Comparison of ENCODE assay signal across 9 cellular contexts in genomic region chr7:130721486-130722277, GRCh38. TPM values are rescaled to one million over a fixed set of nuclear protein-coding genes. Genes with fewer than 3 reads are reported as not detected.
DNase-seq lines count a peak whose midpoint lies in the region; ATAC-seq, FAIRE-seq and TF ChIP-seq lines count a peak whose summit lies in the region.
"Had no signal": no experiment of that assay in that cellular context is flagged by ENCODE, and none has a peak within 500 bp of the region (broad histone marks: within the 10 kb centered on the region; RNA-seq: fewer than 3 reads in every experiment).

No MANE protein-coding gene starts in this region.

- no peak for TF ChIP-seq POLR2A in right lobe of liver (IDR thresholded peaks at IDR 0.05)
- TF ChIP-seq POLR2A in transverse colon (IDR thresholded peaks at IDR 0.05), result no peak

- H4K8ac ChIP-seq in H9 (replicated peaks; ENCODE audit: insufficient read length, low read depth, low read length), result no peak overlapping the region

- H4K5ac ChIP-seq in H9 (ENCODE audit: insufficient read length, low read depth, low read length), result no peak overlapping the region

- DNase-seq in CD1c-positive myeloid dendritic cell (ENCODE audit: extremely low spot score) (peak; percentile 41), H9 (peak; percentile 81), RCC 7860 (ENCODE audit: low spot score) (peak; percentile 65), colonic mucosa (peak; percentile 39), right lobe of liver (peak; percentile 60 to 73 (median 66)), transverse colon (peak; percentile 55), KG1 (lab: John Stamatoyannopoulos, UW) (no peak)

- H2AFZ ChIP-seq in H9 (ENCODE audit: low read length), result no peak overlapping the region

- H3K4me3 Mint-ChIP-seq in H9, result no peak overlapping the region

- H3K36me3 Mint-ChIP-seq in H9 (ENCODE audit: insufficient read depth in 1 of 3, low read depth in 3 of 3), result no peaks in the 10 kb centered on the region

- no peak overlapping the region for H2BK12ac ChIP-seq in H9 (ENCODE audit: insufficient read length, low read depth, low read length)

- ATAC-seq in right lobe of liver, result peak; percentile 94 to 98 (median 96)
- no peak for ATAC-seq in GM18519 (IDR thresholded peaks at IDR 0.05; ENCODE audit: low FRiP score, unreplicated experiment)

- H3K27ac ChIP-seq in H9 (ENCODE audit: insufficient read length, low read depth, low read length) (no peak overlapping the region), colonic mucosa (no peak overlapping the region), right lobe of liver (no peak overlapping the region), transverse colon (no peak overlapping the region)
- H3K27ac ChIP-seq: KMS-11 had no signal

- H4K20me1 ChIP-seq in H9 (ENCODE audit: control insufficient read depth, insufficient read depth, insufficient read length), result no peaks in the 10 kb centered on the region

- no peak overlapping the region for H3K4me2 ChIP-seq in H9 (ENCODE audit: insufficient read depth, insufficient read length, low read length)
- H3K4me2 ChIP-seq: KMS-11 had no signal

- no peaks in the 10 kb centered on the region for H3K23me2 ChIP-seq in H9 (ENCODE audit: insufficient read length, low read depth, low read length, poor library complexity, severe bottlenecking)

- in situ Hi-C loops in transverse colon (cut with MboI; ENCODE audit: low pct_ligation_motif_present in 1 of 4, low pct_unique_long_range_greater_than_20kb in 1 of 4, low sequenced_read_pairs in 3 of 4), result loop anchor here in 2 of 4 donors (25.0 kb wide), 1 partner anchor 484 kb away; no protein-coding TSS in a partner anchor

- H3K36me3 ChIP-seq in colonic mucosa (no peaks in the 10 kb centered on the region), right lobe of liver (no peaks in the 10 kb centered on the region), transverse colon (no peaks in the 10 kb centered on the region)

- H2AK5ac ChIP-seq in H9 (ENCODE audit: insufficient read length, low read length), result no peak overlapping the region

- H3K4me3 ChIP-seq in colonic mucosa (no peak overlapping the region), right lobe of liver (no peak overlapping the region), transverse colon (no peak overlapping the region)

- no peak overlapping the region for H3K9ac ChIP-seq in H9 (ENCODE audit: extremely low read depth, insufficient read length, low read length)
- no peak overlapping the region for H3K9ac ChIP-seq in colonic mucosa (ENCODE audit: low read depth in 2 of 2, low read length in 2 of 2)
- H3K9ac ChIP-seq: KMS-11 had no signal

- H3K79me2 ChIP-seq in H9 (ENCODE audit: insufficient read depth, low read length), result no peaks in the 10 kb centered on the region

- H3K79me1 ChIP-seq in H9 (ENCODE audit: insufficient read depth, low read depth, low read length, poor library complexity, severe bottlenecking), result no peaks in the 10 kb centered on the region

- WGBS in H9 (ENCODE audit: extremely low coverage, insufficient read length, low lambda C conversion rate), result no CpG with 5 or more reads among the region's 5 CpGs
- 23% methylated on average over 5 of the region's 5 CpGs for WGBS in right lobe of liver (ENCODE audit: insufficient coverage, low coverage, low lambda C conversion rate, missing lambda C conversion rate)
- WGBS in transverse colon (ENCODE audit: low coverage in 1 of 2), 2 donors, result 20 to 25% methylated on average over 2 to 5 of the region's 5 CpGs

- no peak overlapping the region for H3K27ac Mint-ChIP-seq in H9

- H4K91ac ChIP-seq in H9 (ENCODE audit: insufficient read length, low read depth, low read length), result no peak overlapping the region

- H3K27me3 ChIP-seq in H9 (ENCODE audit: insufficient read depth, low read length), result no peaks in the 10 kb centered on the region
- no peaks in the 10 kb centered on the region for H3K27me3 ChIP-seq in colonic mucosa
- H3K27me3 ChIP-seq in right lobe of liver, result no peaks in the 10 kb centered on the region
- H3K27me3 ChIP-seq in transverse colon, result peaks cover 24% of the 10 kb centered on the region

- H2BK20ac ChIP-seq in H9 (ENCODE audit: low read depth, low read length, poor library complexity, severe bottlenecking), result no peak overlapping the region

- TF ChIP-seq CTCF in H9 (conservative IDR thresholded peaks at IDR 0.05) (peak; percentile 70), colonic mucosa (IDR thresholded peaks at IDR 0.05) (peak; percentile 28), right lobe of liver (IDR thresholded peaks at IDR 0.05) (peak; percentile 49 to 61 (median 56)), transverse colon (IDR thresholded peaks at IDR 0.05) (peak; percentile 32 to 46 (median 37))

- no peaks in the 10 kb centered on the region; the same call in none of the 2 replicates for H3K4me1 ChIP-seq in H9 (ENCODE audit: insufficient read depth, low read length)
- H3K4me1 ChIP-seq in colonic mucosa, result no peaks in the 10 kb centered on the region
- H3K4me1 ChIP-seq in right lobe of liver, result no peaks in the 10 kb centered on the region
- H3K4me1 ChIP-seq in transverse colon, result no peaks in the 10 kb centered on the region

- no peak for TF ChIP-seq EP300 in transverse colon (IDR thresholded peaks at IDR 0.05; ENCODE audit: low read depth)

- no peak overlapping the region for H3K4ac ChIP-seq in H9 (ENCODE audit: low read depth, low read length)

- no peak overlapping the region for H3T11ph ChIP-seq in H9 (ENCODE audit: low read length)

- peaks cover 0 to 3% of the 10 kb centered on the region in 2 experiments; a peak in 1 of 4 replicates for H3K4me1 Mint-ChIP-seq in H9

- H3K14ac ChIP-seq in H9 (ENCODE audit: insufficient read depth, low read length), result no peak overlapping the region

- H3K27me3 Mint-ChIP-seq in H9 (ENCODE audit: low read depth), result no peaks in the 10 kb centered on the region; the same call in 1 of the 2 replicates

- H3K9me3 Mint-ChIP-seq in H9, result no peaks in the 10 kb centered on the region

- FAIRE-seq in RCC 7860 (lab: Jason Lieb, UNC), result no peak

- no peak overlapping the region for H2BK15ac ChIP-seq in H9 (ENCODE audit: low read depth, low read length)

- H3K23ac ChIP-seq in H9 (ENCODE audit: insufficient read length, low read depth, low read length), result no peak overlapping the region

- no peak overlapping the region for H3K56ac ChIP-seq in H9 (ENCODE audit: insufficient read length, low read depth, low read length)

- no peaks in the 10 kb centered on the region for H3K9me3 ChIP-seq in H9 (ENCODE audit: control insufficient read depth, low read depth, low read length)
- H3K9me3 ChIP-seq in colonic mucosa, result no peaks in the 10 kb centered on the region
- no peaks in the 10 kb centered on the region for H3K9me3 ChIP-seq in right lobe of liver
- H3K9me3 ChIP-seq in transverse colon, result no peaks in the 10 kb centered on the region

- H2BK5ac ChIP-seq in H9 (ENCODE audit: insufficient read length, low read length), result no peak overlapping the region

- no peak overlapping the region for H3K18ac ChIP-seq in H9 (ENCODE audit: insufficient read length, low read depth, low read length)

- no peak overlapping the region for H2BK120ac ChIP-seq in H9 (ENCODE audit: low read depth, low read length, poor library complexity, severe bottlenecking)

- intact Hi-C loops in colonic mucosa (cut with DNase I) (no loop called here), right lobe of liver (cut with DNase I) (no loop called here), transverse colon (cut with DNase I; ENCODE audit: low total_unique reads) (no loop called here)

RNA-seq across cellular contexts. Expression of gene KLF14, which starts 12.3 kb away (rescaled TPM):
- total RNA-seq in H9 (2021), result not detected in 2 replicates
- not detected for total RNA-seq in colonic mucosa
- total RNA-seq in right lobe of liver, result not detected
- 1 to 10 TPM in 1 of 4 donors, not detected in 3; 3.0 TPM for total RNA-seq in transverse colon

RNA-seq across cellular contexts. Expression of gene TSGA13, which starts 35.3 kb away (rescaled TPM):
- total RNA-seq in H9 (2021) (not detected in 2 replicates), colonic mucosa (not detected), right lobe of liver (not detected), transverse colon (not detected)

RNA-seq across cellular contexts. Expression of gene COPG2, which starts 53.1 kb away (rescaled TPM):
- 77.7 and 77.8 TPM in 2 replicates for total RNA-seq in H9 (2021)
- total RNA-seq in colonic mucosa, result 10 to 100 TPM; 19.1 to 24.2 TPM
- 1 to 10 TPM; 6.5 to 8.9 (median 8.4) TPM for total RNA-seq in right lobe of liver
- 10 to 100 TPM in 1 of 4 donors, 1 to 10 TPM in 3; 3.4 to 19.7 (median 7.4) TPM for total RNA-seq in transverse colon
